Comparison of ENCODE assay signal across 14 cellular contexts in genomic region chr1:94118471-94118870, GRCh38.
"Had no signal": no experiment of that assay in that cellular context is flagged by ENCODE, and none has a peak within 500 bp of the region (broad histone marks: within the 10 kb centered on the region; RNA-seq: fewer than 3 reads in every experiment).

No MANE protein-coding gene starts in this region.

- H3K36me3 Mint-ChIP-seq: activated naive CD4-positive, alpha-beta T cell treated with anti-CD3 and anti-CD28 coated beads, Interleukin-2, amount 50 U/mL, for 24 hours had no signal

- H3K4me1 ChIP-seq: body of pancreas, psoas muscle had no signal

- DNase-seq: activated CD4-positive, alpha-beta T cell treated with anti-CD3 and anti-CD28 coated beads, Interleukin-2, amount 50 U/mL, for 4 hours; activated CD4-positive, CD25-positive, alpha-beta regulatory T cell treated with anti-CD3 and anti-CD28 coated beads, Interleukin-2, amount 50 U/mL, for 72 hours; activated T-cell treated with anti-CD3 and anti-CD28 coated beads, Interleukin-2, amount 50 U/mL, for 1 hour; body of pancreas; esophagus squamous epithelium; glutamatergic neuron; mesendoderm; psoas muscle; stimulated activated CD4-positive, alpha-beta T cell treated with anti-CD3 and anti-CD28 coated beads, Interleukin-15, amount 100 ng/mL, for 24 hours; stimulated activated CD4-positive, alpha-beta T cell treated with anti-CD3 and anti-CD28 coated beads, Interleukin-4, amount 100 ng/mL, for 24 hours; stimulated activated naive CD8-positive, alpha-beta T cell treated with anti-CD3 and anti-CD28 coated beads, Interleukin-15, amount 100 ng/mL, for 72 hours; SW 1271; testis had no signal

- H3K4me3 Mint-ChIP-seq: activated naive CD4-positive, alpha-beta T cell treated with anti-CD3 and anti-CD28 coated beads, Interleukin-2, amount 50 U/mL, for 24 hours; stimulated activated naive CD8-positive, alpha-beta T cell treated with anti-CD3 and anti-CD28 coated beads, Interleukin-15, amount 100 ng/mL, for 72 hours had no signal

- H3K27ac Mint-ChIP-seq: activated naive CD4-positive, alpha-beta T cell treated with anti-CD3 and anti-CD28 coated beads, Interleukin-2, amount 50 U/mL, for 24 hours; stimulated activated naive CD8-positive, alpha-beta T cell treated with anti-CD3 and anti-CD28 coated beads, Interleukin-15, amount 100 ng/mL, for 72 hours had no signal

- H3K4me3 ChIP-seq: body of pancreas, esophagus squamous epithelium, psoas muscle, testis had no signal

- H3K27me3 Mint-ChIP-seq: stimulated activated naive CD8-positive, alpha-beta T cell treated with anti-CD3 and anti-CD28 coated beads, Interleukin-15, amount 100 ng/mL, for 72 hours had no signal

- H3K9me3 Mint-ChIP-seq: activated naive CD4-positive, alpha-beta T cell treated with anti-CD3 and anti-CD28 coated beads, Interleukin-2, amount 50 U/mL, for 24 hours; stimulated activated naive CD8-positive, alpha-beta T cell treated with anti-CD3 and anti-CD28 coated beads, Interleukin-15, amount 100 ng/mL, for 72 hours had no signal

- H3K36me3 ChIP-seq: esophagus squamous epithelium had no signal

- H3K9me3 ChIP-seq: body of pancreas, esophagus squamous epithelium, psoas muscle, testis had no signal

- H3K4me1 Mint-ChIP-seq: activated naive CD4-positive, alpha-beta T cell treated with anti-CD3 and anti-CD28 coated beads, Interleukin-2, amount 50 U/mL, for 24 hours; stimulated activated naive CD8-positive, alpha-beta T cell treated with anti-CD3 and anti-CD28 coated beads, Interleukin-15, amount 100 ng/mL, for 72 hours had no signal

- H3K27me3 ChIP-seq: body of pancreas, testis had no signal

- H3K27ac ChIP-seq: body of pancreas, esophagus squamous epithelium, psoas muscle, testis had no signal
